Comparison of ENCODE assay signal across 1 cellular context in genomic region chr9:128113526-128114325, GRCh38.
TF ChIP-seq lines count a peak whose summit lies in the region.

No MANE protein-coding gene starts in this region.

TF ChIP-seq in GM12878, 131 proteins besides CTCF, POLR2A, EP300 and RAD21:
- TF ChIP-seq MXI1 (IDR thresholded peaks at IDR 0.05; ENCODE audit: low read depth, low read length) (no peak), TCF7 (IDR thresholded peaks at IDR 0.05; ENCODE audit: borderline replicate concordance) (no peak), ZNF622 (IDR thresholded peaks at IDR 0.05) (no peak), CEBPB (IDR thresholded peaks at IDR 0.05; ENCODE audit: borderline replicate concordance in 1 of 2, low read depth in 2 of 2, low read length in 2 of 2) (no peak), HCFC1 (IDR thresholded peaks at IDR 0.05; ENCODE audit: low read length) (no peak), DPF2 (IDR thresholded peaks at IDR 0.05) (no peak), NFIC (IDR thresholded peaks at IDR 0.05; ENCODE audit: low read depth, low read length) (no peak), KAT2A (conservative IDR thresholded peaks at IDR 0.05; ENCODE audit: control insufficient read depth, low read depth, low read length) (no peak), MEF2B (IDR thresholded peaks at IDR 0.05; ENCODE audit: partially characterized antibody, poor library complexity, severe bottlenecking) (no peak), ZNF687 (IDR thresholded peaks at IDR 0.05) (no peak), YY1 (IDR thresholded peaks at IDR 0.05; ENCODE audit: low read depth, low read length) (no peak), ASH2L (IDR thresholded peaks at IDR 0.05; ENCODE audit: borderline replicate concordance, low read depth) (no peak), CBFB (IDR thresholded peaks at IDR 0.05; ENCODE audit: low read depth) (no peak), POLR2AphosphoS2 (IDR thresholded peaks at IDR 0.05; ENCODE audit: low read depth, low read length) (no peak), ZNF384 (IDR thresholded peaks at IDR 0.05; ENCODE audit: borderline replicate concordance, low read depth, low read length) (no peak), WRNIP1 (IDR thresholded peaks at IDR 0.05; ENCODE audit: borderline replicate concordance, low read depth, low read length) (no peak)
- TF ChIP-seq, protein P1, sequence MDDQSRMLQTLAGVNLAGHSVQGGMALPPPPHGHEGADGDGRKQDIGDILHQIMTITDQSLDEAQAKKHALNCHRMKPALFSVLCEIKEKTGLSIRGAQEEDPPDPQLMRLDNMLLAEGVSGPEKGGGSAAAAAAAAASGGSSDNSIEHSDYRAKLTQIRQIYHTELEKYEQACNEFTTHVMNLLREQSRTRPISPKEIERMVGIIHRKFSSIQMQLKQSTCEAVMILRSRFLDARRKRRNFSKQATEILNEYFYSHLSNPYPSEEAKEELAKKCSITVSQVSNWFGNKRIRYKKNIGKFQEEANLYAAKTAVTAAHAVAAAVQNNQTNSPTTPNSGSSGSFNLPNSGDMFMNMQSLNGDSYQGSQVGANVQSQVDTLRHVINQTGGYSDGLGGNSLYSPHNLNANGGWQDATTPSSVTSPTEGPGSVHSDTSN (IDR thresholded peaks at IDR 0.05; ENCODE audit: insufficient replicate concordance, low read depth, low read length): no peak
- TF ChIP-seq, protein P2, sequence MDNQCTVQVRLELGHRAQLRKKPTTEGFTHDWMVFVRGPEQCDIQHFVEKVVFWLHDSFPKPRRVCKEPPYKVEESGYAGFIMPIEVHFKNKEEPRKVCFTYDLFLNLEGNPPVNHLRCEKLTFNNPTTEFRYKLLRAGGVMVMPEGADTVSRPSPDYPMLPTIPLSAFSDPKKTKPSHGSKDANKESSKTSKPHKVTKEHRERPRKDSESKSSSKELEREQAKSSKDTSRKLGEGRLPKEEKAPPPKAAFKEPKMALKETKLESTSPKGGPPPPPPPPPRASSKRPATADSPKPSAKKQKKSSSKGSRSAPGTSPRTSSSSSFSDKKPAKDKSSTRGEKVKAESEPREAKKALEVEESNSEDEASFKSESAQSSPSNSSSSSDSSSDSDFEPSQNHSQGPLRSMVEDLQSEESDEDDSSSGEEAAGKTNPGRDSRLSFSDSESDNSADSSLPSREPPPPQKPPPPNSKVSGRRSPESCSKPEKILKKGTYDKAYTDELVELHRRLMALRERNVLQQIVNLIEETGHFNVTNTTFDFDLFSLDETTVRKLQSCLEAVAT (IDR thresholded peaks at IDR 0.05): no peak
